Comparison of ENCODE assay signal across 9 cellular contexts in the genomic region with DNA sequence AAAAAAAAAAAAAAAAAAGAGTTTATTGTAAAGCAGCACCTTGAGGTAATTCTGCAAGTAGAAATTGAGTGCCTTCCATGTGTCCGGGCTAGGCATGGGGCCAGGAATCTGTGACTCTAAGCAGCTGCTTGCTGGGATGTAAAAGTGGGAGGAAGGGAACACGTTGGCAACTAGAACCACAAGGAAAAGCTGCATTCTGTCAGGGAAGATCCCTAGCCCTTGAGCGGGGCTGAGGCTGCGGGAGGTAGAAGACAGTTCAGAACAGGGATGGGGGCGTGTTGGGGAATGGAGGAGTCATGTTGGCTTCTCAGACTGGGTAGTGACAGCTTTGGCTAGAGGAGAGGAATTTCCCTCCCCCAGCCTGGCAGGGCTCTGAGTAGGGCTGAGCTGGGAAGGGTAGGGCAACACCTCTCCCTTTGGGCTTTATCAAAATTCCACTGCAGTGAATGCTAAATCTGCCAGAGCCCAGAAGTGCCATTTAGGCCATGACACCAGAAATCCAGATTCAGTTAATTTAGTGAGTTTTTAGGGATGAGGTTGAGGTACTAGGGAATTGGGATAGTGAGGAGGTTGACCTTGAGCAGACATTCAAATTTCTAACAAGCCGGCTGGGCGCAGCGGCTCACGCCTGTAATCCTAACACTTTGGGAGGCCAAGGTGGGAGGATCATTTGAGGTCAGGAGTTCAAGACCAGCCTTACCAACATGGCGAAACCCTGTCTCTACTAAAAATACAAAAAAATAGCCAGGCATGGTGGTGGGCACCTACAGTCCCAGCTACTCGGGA. TPM values are rescaled to one million over a fixed set of nuclear protein-coding genes. Genes with fewer than 3 reads are reported as not detected.
DNase-seq lines count a peak whose midpoint lies in the region; ATAC-seq lines count a peak whose summit lies in the region.
"Had no signal": no experiment of that assay in that cellular context is flagged by ENCODE, and none has a peak within 500 bp of the region (broad histone marks: within the 10 kb centered on the region; RNA-seq: fewer than 3 reads in every experiment).

No MANE protein-coding gene starts in this region.

- peak; percentile 78 for DNase-seq in NCI-H2171 (lab: John Stamatoyannopoulos, UW)
- peak; percentile 43 for DNase-seq in mucosa of gallbladder (ENCODE audit: low spot score)
- no peak for DNase-seq in T-helper 2 cell treated with Interferon-gamma antibody and Interleukin-4, amounts not matched to agents 5 μg/mL and 100 μg/mL, for 36 hours (ENCODE audit: low spot score)
- DNase-seq in NCI-H187 treated with DMSO at 0.1 percent for 48 hours (lab: John Stamatoyannopoulos, UW): no peak
- no peak for DNase-seq in activated CD4-positive, CD25-positive, alpha-beta regulatory T cell treated with anti-CD3 and anti-CD28 coated beads, Interleukin-2, amount 50 U/mL, for 72 hours
- DNase-seq in COLO668 (lab: John Stamatoyannopoulos, UW; ENCODE audit: unreplicated experiment): no peak
- DNase-seq: activated B cell treated with CpG ODN at 0.5 μM for 24 hours had no signal

- H3K4me3 ChIP-seq in ACC112 (ENCODE audit: low read depth, low read length): 0 out of 2 replicates have a peak overlapping the region, but pooled peaks have one; percentile 22

- peaks cover 8% of the 10 kb centered on the region for H3K27me3 Mint-ChIP-seq in T-helper 2 cell treated with Interferon-gamma antibody and Interleukin-4, amounts not matched to agents 5 μg/mL and 100 μg/mL, for 36 hours (ENCODE audit: low read depth)

- peaks cover 20% of the 10 kb centered on the region for H3K4me1 Mint-ChIP-seq in T-helper 2 cell treated with Interferon-gamma antibody and Interleukin-4, amounts not matched to agents 5 μg/mL and 100 μg/mL, for 36 hours (ENCODE audit: low read depth)

- peaks cover 34% of the 10 kb centered on the region for H3K4me1 ChIP-seq in ACC112 (ENCODE audit: control insufficient read depth, insufficient read depth, low read length, unreplicated experiment)

- no peaks in the 10 kb centered on the region for H3K9me3 Mint-ChIP-seq in T-helper 2 cell treated with Interferon-gamma antibody and Interleukin-4, amounts not matched to agents 5 μg/mL and 100 μg/mL, for 36 hours
- H3K9me3 Mint-ChIP-seq: activated B cell treated with CpG ODN at 0.5 μM for 24 hours had no signal

- H3K79me2 ChIP-seq in ACC112 (ENCODE audit: control insufficient read depth, insufficient read depth, low read length, unreplicated experiment): peaks cover 14% of the 10 kb centered on the region

- H3K27ac Mint-ChIP-seq in T-helper 2 cell treated with Interferon-gamma antibody and Interleukin-4, amounts not matched to agents 5 μg/mL and 100 μg/mL, for 36 hours: no peak overlapping the region
- H3K27ac Mint-ChIP-seq: activated B cell treated with CpG ODN at 0.5 μM for 24 hours had no signal

- no peak overlapping the region for H3K4me3 Mint-ChIP-seq in T-helper 2 cell treated with Interferon-gamma antibody and Interleukin-4, amounts not matched to agents 5 μg/mL and 100 μg/mL, for 36 hours
- H3K4me3 Mint-ChIP-seq: activated B cell treated with CpG ODN at 0.5 μM for 24 hours had no signal

- peak; percentile 56 for ATAC-seq in esophagus mucosa

- H3K36me3 Mint-ChIP-seq in T-helper 2 cell treated with Interferon-gamma antibody and Interleukin-4, amounts not matched to agents 5 μg/mL and 100 μg/mL, for 36 hours (ENCODE audit: low read depth): peaks cover 7% of the 10 kb centered on the region

- peak overlapping the region; percentile 60 for H3K27ac ChIP-seq in ACC112 (ENCODE audit: low read depth, low read length)

- no peak overlapping the region for H2AFZ ChIP-seq in ACC112 (ENCODE audit: low read length, unreplicated experiment)

- no peaks in the 10 kb centered on the region for H3K27me3 ChIP-seq in ACC112 (ENCODE audit: insufficient read depth, low read length)

- no peaks in the 10 kb centered on the region for H3K36me3 ChIP-seq in ACC112 (ENCODE audit: insufficient read depth, low read length)

RNA-seq across cellular contexts. Expression of a gene that starts 3.4 kb away (rescaled TPM):
- total RNA-seq in esophagus mucosa (24.0 TPM), mucosa of gallbladder (28.1 TPM)

RNA-seq across cellular contexts. Expression of a gene that starts 13.4 kb away (rescaled TPM):
- total RNA-seq in esophagus mucosa (18.6 TPM), mucosa of gallbladder (15.8 TPM)

Comparison
In these comparisons a context has a peak if more than half of its experiments do, and no peak if none do; other contexts are left out.
1. DNase-seq: peak in NCI-H2171 (single experiment) and mucosa of gallbladder (single experiment); none in T-helper 2 cell treated with Interferon-gamma antibody and Interleukin-4, amounts not matched to agents 5 μg/mL and 100 μg/mL, for 36 hours (single experiment), NCI-H187 treated with DMSO at 0.1 percent for 48 hours (single experiment), activated CD4-positive, CD25-positive, alpha-beta regulatory T cell treated with anti-CD3 and anti-CD28 coated beads, Interleukin-2, amount 50 U/mL, for 72 hours (single experiment) and COLO668 (single experiment).